Comparison of ENCODE assay signal across 12 cellular contexts in the genomic region with DNA sequence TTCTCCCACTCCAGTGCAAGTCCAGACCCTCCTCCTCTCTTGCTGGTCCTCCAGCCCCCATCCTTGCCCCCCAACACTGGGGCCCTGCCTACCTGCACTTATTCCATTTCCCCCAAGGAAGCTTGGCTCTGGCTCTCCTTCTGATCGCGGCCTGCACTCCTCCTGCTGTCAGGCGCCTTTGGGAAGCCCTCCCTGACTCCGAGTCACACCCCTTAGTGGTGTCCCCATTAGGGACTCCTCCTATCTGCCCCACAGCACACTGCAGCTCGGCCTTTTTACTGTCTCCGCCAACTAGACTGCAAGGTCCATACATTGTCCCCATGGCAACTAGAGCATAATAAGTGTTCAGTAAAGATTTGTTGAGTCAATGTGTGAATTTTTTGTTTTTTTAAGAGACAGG. TPM values are rescaled to one million over a fixed set of nuclear protein-coding genes. Genes with fewer than 3 reads are reported as not detected.
DNase-seq lines count a peak whose midpoint lies in the region; ATAC-seq and TF ChIP-seq lines count a peak whose summit lies in the region.
"Had no signal": no experiment of that assay in that cellular context is flagged by ENCODE, and none has a peak within 500 bp of the region (broad histone marks: within the 10 kb centered on the region; RNA-seq: fewer than 3 reads in every experiment).

No MANE protein-coding gene starts in this region.

- no peaks in the 10 kb centered on the region for H3K27me3 Mint-ChIP-seq in Calu3 (ENCODE audit: unreplicated experiment)
- H3K27me3 Mint-ChIP-seq in IgD-negative memory B cell, result peaks cover 45% of the 10 kb centered on the region
- H3K27me3 Mint-ChIP-seq in chondrocyte (ENCODE audit: low read depth), result no peaks in the 10 kb centered on the region
- peaks cover 29% of the 10 kb centered on the region for H3K27me3 Mint-ChIP-seq in nephron progenitor cell (ENCODE audit: low read depth, poor library complexity)

- TF ChIP-seq CTCF in Calu3 (IDR thresholded peaks at IDR 0.05; ENCODE audit: unreplicated experiment), result no peak
- TF ChIP-seq CTCF in chondrocyte (IDR thresholded peaks at IDR 0.05), result no peak
- no peak for TF ChIP-seq CTCF in nephron progenitor cell (IDR thresholded peaks at IDR 0.05)

- TSS peak; percentile 53 for BruUV-seq in Calu3 (replicated peaks; lab: Mats Ljungman, UMichigan)

- H3K27ac Mint-ChIP-seq in Calu3 (ENCODE audit: unreplicated experiment), result peak overlapping the region; percentile 55
- peak overlapping the region in 2 of 3 donors; percentile 63 to 67 for H3K27ac Mint-ChIP-seq in IgD-negative memory B cell
- no peak overlapping the region for H3K27ac Mint-ChIP-seq in chondrocyte (ENCODE audit: unreplicated experiment)
- H3K27ac Mint-ChIP-seq in nephron progenitor cell, result peak overlapping the region; percentile 40

- no peak for DNase-seq in Calu3
- DNase-seq in chondrocyte (ENCODE audit: low spot score), result no peak
- DNase-seq in nephron progenitor cell, result no peak
- no peak for DNase-seq in Kasumi-1 (lab: John Stamatoyannopoulos, UW)
- no peak for DNase-seq in retina
- DNase-seq: activated effector memory CD4-positive, alpha-beta T cell treated with anti-CD3 and anti-CD28 coated beads, Interleukin-2, amount 50 U/mL, for 16 hours; KBM-7; NCI-H1694 treated with DMSO at 0.1 percent for 48 hours; right cardiac atrium; SHP77 treated with DMSO at 0.1 percent for 48 hours had no signal

- peaks cover 9% of the 10 kb centered on the region for H3K36me3 Mint-ChIP-seq in Calu3 (ENCODE audit: insufficient read depth, unreplicated experiment)
- H3K36me3 Mint-ChIP-seq in IgD-negative memory B cell, result peaks cover 9% of the 10 kb centered on the region
- no peaks in the 10 kb centered on the region for H3K36me3 Mint-ChIP-seq in chondrocyte (ENCODE audit: low read depth)
- H3K36me3 Mint-ChIP-seq in nephron progenitor cell (ENCODE audit: low read depth), result peaks cover 11% of the 10 kb centered on the region

- H3K4me1 Mint-ChIP-seq in Calu3 (ENCODE audit: low read depth, unreplicated experiment) (peaks cover 8% of the 10 kb centered on the region), IgD-negative memory B cell (peaks cover 2 to 12% (median 3%) of the 10 kb centered on the region in 3 donors), chondrocyte (ENCODE audit: low read depth) (peaks cover 30% of the 10 kb centered on the region), nephron progenitor cell (peaks cover 57% of the 10 kb centered on the region)

- no peaks in the 10 kb centered on the region for H3K9me3 Mint-ChIP-seq in Calu3 (ENCODE audit: low read depth, unreplicated experiment)
- H3K9me3 Mint-ChIP-seq in IgD-negative memory B cell, result no peaks in the 10 kb centered on the region
- H3K9me3 Mint-ChIP-seq in chondrocyte (ENCODE audit: low read depth), result no peaks in the 10 kb centered on the region
- H3K9me3 Mint-ChIP-seq in nephron progenitor cell, result no peaks in the 10 kb centered on the region

- CTCF ChIA-PET in Calu3 (lab: Charles Lee), result no interaction called here

- no peak for ATAC-seq in GM21526 (IDR thresholded peaks at IDR 0.05; ENCODE audit: low FRiP score, unreplicated experiment)

- peak overlapping the region; percentile 51 for H3K4me3 Mint-ChIP-seq in Calu3 (ENCODE audit: low read depth, unreplicated experiment)
- H3K4me3 Mint-ChIP-seq in IgD-negative memory B cell, result peak overlapping the region; percentile 61 to 86 (median 80)
- peak overlapping the region; percentile 20 for H3K4me3 Mint-ChIP-seq in chondrocyte (ENCODE audit: unreplicated experiment)
- H3K4me3 Mint-ChIP-seq in nephron progenitor cell, result peak overlapping the region; percentile 81

- intact Hi-C loops in Calu3 (cut with micrococcal nuclease; ENCODE audit: unreplicated experiment), result no loop called here

RNA-seq across cellular contexts. Expression of a gene that starts 32.9 kb away (rescaled TPM):
- not detected in 2 replicates for total RNA-seq in Calu3 (2022)
- polyA plus RNA-seq in IgD-negative memory B cell, result not detected
- 0.26 to 0.30 TPM in 2 of 3 replicates, not detected in the other for total RNA-seq in chondrocyte

Comparison
In these comparisons a context has a peak if more than half of its experiments do, and no peak if none do; other contexts are left out.
1. H3K4me3 Mint-ChIP-seq: peak in every context shown above with its lines; median percentile 81 in nephron progenitor cell; 80 in IgD-negative memory B cell; 51 in Calu3; 20 in chondrocyte.